8 cellular contexts compared by ENCODE assay signal in the genomic region with DNA sequence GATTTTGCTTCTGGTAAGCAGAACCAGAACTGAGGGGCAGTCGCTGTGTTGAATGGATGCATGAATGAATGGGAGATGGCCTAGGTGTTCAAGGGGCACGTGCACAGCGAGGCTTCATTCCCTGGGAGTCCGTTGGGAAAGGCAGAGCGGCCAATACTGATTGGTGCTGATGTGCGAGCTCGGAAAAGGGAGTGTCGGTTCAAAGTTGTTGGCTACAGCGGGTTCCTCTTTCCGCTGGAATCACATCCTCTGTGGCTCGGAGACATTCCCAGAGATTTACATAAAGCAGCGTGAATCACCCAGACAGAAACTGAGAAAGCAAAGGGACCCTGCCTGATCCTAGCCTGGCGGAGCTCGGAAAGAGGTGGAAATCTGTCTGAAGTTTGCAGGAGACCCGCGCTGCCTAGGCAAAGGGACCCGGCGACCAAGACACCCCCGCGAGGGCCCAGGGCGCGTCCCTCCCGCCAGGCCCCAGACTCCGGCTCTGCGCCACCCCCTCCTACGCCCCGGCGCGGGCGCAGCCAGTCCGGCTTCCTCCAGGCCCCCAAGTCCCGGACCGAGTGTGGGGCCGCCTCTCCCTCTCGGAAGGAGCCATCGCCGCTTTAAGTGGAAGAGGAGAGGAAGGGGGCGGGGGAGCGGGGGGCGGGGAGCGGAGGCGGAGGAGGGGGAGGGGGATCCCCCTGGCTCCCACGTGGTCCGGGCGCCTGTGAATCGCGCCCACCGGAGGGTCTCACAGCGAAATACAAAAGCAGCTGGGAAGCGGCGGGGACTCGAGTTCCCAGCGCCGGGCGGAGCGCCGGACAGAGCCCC. TPM values are rescaled to one million over a fixed set of nuclear protein-coding genes. Genes with fewer than 3 reads are reported as not detected.
DNase-seq lines count a peak whose midpoint lies in the region; ATAC-seq and TF ChIP-seq lines count a peak whose summit lies in the region.

A gene with protein sequence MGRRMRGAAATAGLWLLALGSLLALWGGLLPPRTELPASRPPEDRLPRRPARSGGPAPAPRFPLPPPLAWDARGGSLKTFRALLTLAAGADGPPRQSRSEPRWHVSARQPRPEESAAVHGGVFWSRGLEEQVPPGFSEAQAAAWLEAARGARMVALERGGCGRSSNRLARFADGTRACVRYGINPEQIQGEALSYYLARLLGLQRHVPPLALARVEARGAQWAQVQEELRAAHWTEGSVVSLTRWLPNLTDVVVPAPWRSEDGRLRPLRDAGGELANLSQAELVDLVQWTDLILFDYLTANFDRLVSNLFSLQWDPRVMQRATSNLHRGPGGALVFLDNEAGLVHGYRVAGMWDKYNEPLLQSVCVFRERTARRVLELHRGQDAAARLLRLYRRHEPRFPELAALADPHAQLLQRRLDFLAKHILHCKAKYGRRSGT (plus strand): TSS at position 774 of the 810 bp plus-strand sequence. CDS start 177 bp downstream, outside the sequence.

- no peaks in the 10 kb centered on the region for H3K9me3 Mint-ChIP-seq in activated naive CD8-positive, alpha-beta T cell treated with anti-CD3 and anti-CD28 coated beads for 36 hours

- DNase-seq in AG10803 (ENCODE audit: low read depth) = peak; percentile 89
- peak; percentile 89 for DNase-seq in NCI-H526 treated with DMSO at 0.1 percent for 48 hours (lab: John Stamatoyannopoulos, UW)
- DNase-seq in activated naive CD8-positive, alpha-beta T cell treated with anti-CD3 and anti-CD28 coated beads for 36 hours = peak; percentile 36
- no peak for DNase-seq in glomerular endothelial cell (ENCODE audit: extremely low read depth, low read depth, low spot score)
- DNase-seq in GF-D8 (lab: John Stamatoyannopoulos, UW) = no peak

- ATAC-seq in GM18517 (IDR thresholded peaks at IDR 0.05; ENCODE audit: unreplicated experiment) = peak; percentile 21
- peak; percentile 26 for ATAC-seq in HG03045 (IDR thresholded peaks at IDR 0.05; ENCODE audit: unreplicated experiment)

- no peak for TF ChIP-seq CTCF in AG10803 (conservative IDR thresholded peaks at IDR 0.05; ENCODE audit: low read length)

- no peaks in the 10 kb centered on the region for H3K9me3 ChIP-seq in neuron (ENCODE audit: low read length)

- peaks cover 64% of the 10 kb centered on the region for H3K27me3 Mint-ChIP-seq in activated naive CD8-positive, alpha-beta T cell treated with anti-CD3 and anti-CD28 coated beads for 36 hours

- H3K4me1 ChIP-seq in neuron (ENCODE audit: insufficient read depth, low read length) = peaks cover 27% of the 10 kb centered on the region

- no peaks in the 10 kb centered on the region for H3K27me3 ChIP-seq in neuron (ENCODE audit: insufficient read depth, low read length)

- no peaks in the 10 kb centered on the region for H3K36me3 Mint-ChIP-seq in activated naive CD8-positive, alpha-beta T cell treated with anti-CD3 and anti-CD28 coated beads for 36 hours

- H3K4me1 Mint-ChIP-seq in activated naive CD8-positive, alpha-beta T cell treated with anti-CD3 and anti-CD28 coated beads for 36 hours = peaks cover 7% of the 10 kb centered on the region

- H3K4me3 Mint-ChIP-seq in activated naive CD8-positive, alpha-beta T cell treated with anti-CD3 and anti-CD28 coated beads for 36 hours = peak within 1 kb of the TSS; percentile 66

- H3K4me3 ChIP-seq in AG10803 (ENCODE audit: low read length) (peak within 1 kb of the TSS; percentile 68), neuron (ENCODE audit: low read length) (peak within 1 kb of the TSS; percentile 82)

- peak within 1 kb of the TSS; percentile 42 for H2AFZ ChIP-seq in neuron (ENCODE audit: low read depth, low read length)

- H3K36me3 ChIP-seq in neuron (ENCODE audit: insufficient read depth, low read length) = peaks cover 4% of the 10 kb centered on the region

- H3K27ac Mint-ChIP-seq in activated naive CD8-positive, alpha-beta T cell treated with anti-CD3 and anti-CD28 coated beads for 36 hours = peak within 1 kb of the TSS; percentile 21

RNA-seq across cellular contexts. Expression of the gene that starts here (rescaled TPM):
- 1 to 10 TPM; 2.5 to 3.8 TPM for total RNA-seq in activated naive CD8-positive, alpha-beta T cell treated with anti-CD3 and anti-CD28 coated beads for 36 hours
- total RNA-seq in glomerular endothelial cell = 64.6 and 73.2 TPM in 2 replicates

Comparison
In these comparisons a context has a peak if more than half of its experiments do, and no peak if none do; other contexts are left out.
1. RNA of the gene that starts here (total RNA-seq): 64.6 to 73.2 TPM in glomerular endothelial cell; 2.5 to 3.8 TPM in activated naive CD8-positive, alpha-beta T cell treated with anti-CD3 and anti-CD28 coated beads for 36 hours; every median in the first group is over 10 times any median in the second.
2. DNase-seq: peak in AG10803 (single experiment), NCI-H526 treated with DMSO at 0.1 percent for 48 hours (single experiment) and activated naive CD8-positive, alpha-beta T cell treated with anti-CD3 and anti-CD28 coated beads for 36 hours (single experiment); none in glomerular endothelial cell (single experiment) and GF-D8 (single experiment).